ENCODE assay signal across 22 cellular contexts in genomic region chr15:41886741-41887140, GRCh38. TPM values are rescaled to one million over a fixed set of nuclear protein-coding genes. Genes with fewer than 3 reads are reported as not detected.
DNase-seq lines count a peak whose midpoint lies in the region; ATAC-seq and TF ChIP-seq lines count a peak whose summit lies in the region.
"Had no signal": no experiment of that assay in that cellular context is flagged by ENCODE, and none has a peak within 500 bp of the region (broad histone marks: within the 10 kb centered on the region; RNA-seq: fewer than 3 reads in every experiment).

No MANE protein-coding gene starts in this region.

- H3F3A ChIP-seq in neural progenitor cell (ENCODE audit: low read depth) = peaks cover 12% of the 10 kb centered on the region

- no peaks in the 10 kb centered on the region for H3K9me3 Mint-ChIP-seq in neural progenitor cell
- H3K9me3 Mint-ChIP-seq in stimulated activated effector memory CD8-positive, alpha-beta T cell treated with anti-CD3 and anti-CD28 coated beads, Interleukin-12 subunit alpha, Interleukin-12 subunit beta, amount 100 ng/mL, for 72 hours = no peaks in the 10 kb centered on the region
- H3K9me3 Mint-ChIP-seq in nephron progenitor cell = no peaks in the 10 kb centered on the region
- H3K9me3 Mint-ChIP-seq: CD4-positive, alpha-beta memory T cell; GM23338; IgD-negative memory B cell had no signal

- TF ChIP-seq CTCF in neural progenitor cell (IDR thresholded peaks at IDR 0.05) (no peak), nephron progenitor cell (IDR thresholded peaks at IDR 0.05) (no peak)

- H3K4me1 ChIP-seq in neural progenitor cell = peaks cover 35% of the 10 kb centered on the region
- H3K4me1 ChIP-seq: A549 had no signal

- no peaks in the 10 kb centered on the region for H4K20me1 ChIP-seq in neural progenitor cell (ENCODE audit: low read depth)
- H4K20me1 ChIP-seq: BLaER1 had no signal

- H3K9ac ChIP-seq in neural progenitor cell = no peak overlapping the region
- H3K9ac ChIP-seq: BLaER1 had no signal

- ATAC-seq in stimulated activated effector memory CD8-positive, alpha-beta T cell treated with anti-CD3 and anti-CD28 coated beads, Interleukin-12 subunit alpha, Interleukin-12 subunit beta, amount 100 ng/mL, for 72 hours = no peak
- ATAC-seq in GM18861 (IDR thresholded peaks at IDR 0.05; ENCODE audit: unreplicated experiment) = no peak
- ATAC-seq: A549, GM12878, GM23338, HepG2 had no signal

- no peak overlapping the region for H3K27ac ChIP-seq in neural progenitor cell
- H3K27ac ChIP-seq: 22Rv1, A549, BLaER1 had no signal

- H3K36me3 ChIP-seq in neural progenitor cell = no peaks in the 10 kb centered on the region
- H3K36me3 ChIP-seq: BLaER1 had no signal

- H3K36me3 Mint-ChIP-seq in neural progenitor cell (peaks cover 2% of the 10 kb centered on the region), nephron progenitor cell (ENCODE audit: low read depth) (no peaks in the 10 kb centered on the region)
- H3K36me3 Mint-ChIP-seq in stimulated activated effector memory CD8-positive, alpha-beta T cell treated with anti-CD3 and anti-CD28 coated beads, Interleukin-12 subunit alpha, Interleukin-12 subunit beta, amount 100 ng/mL, for 72 hours = no peaks in the 10 kb centered on the region
- H3K36me3 Mint-ChIP-seq: CD4-positive, alpha-beta memory T cell; IgD-negative memory B cell had no signal

- H3K27ac Mint-ChIP-seq in neural progenitor cell (no peak overlapping the region), nephron progenitor cell (no peak overlapping the region)
- H3K27ac Mint-ChIP-seq in stimulated activated effector memory CD8-positive, alpha-beta T cell treated with anti-CD3 and anti-CD28 coated beads, Interleukin-12 subunit alpha, Interleukin-12 subunit beta, amount 100 ng/mL, for 72 hours = peak overlapping the region; percentile 95
- H3K27ac Mint-ChIP-seq: GM23338 had no signal

- peaks cover 30% of the 10 kb centered on the region for H3K27me3 ChIP-seq in neural progenitor cell

- H3K79me2 ChIP-seq in neural progenitor cell (ENCODE audit: low read depth) = no peaks in the 10 kb centered on the region

- peak overlapping the region; percentile 55 for H3K4me2 ChIP-seq in neural progenitor cell
- H3K4me2 ChIP-seq: A549, BLaER1, GM23338 had no signal

- DNase-seq in NCI-H524 (lab: John Stamatoyannopoulos, UW) = peak; percentile 36 to 55
- no peak for DNase-seq in NCI-H524 treated with DMSO at 0.1 percent for 48 hours (lab: John Stamatoyannopoulos, UW)
- DNase-seq in NCI-H82 treated with DMSO at 0.1 percent for 48 hours (lab: John Stamatoyannopoulos, UW; ENCODE audit: unreplicated experiment) = peak; percentile 79
- DNase-seq in neural progenitor cell (ENCODE audit: low spot score) = peak; percentile 71
- DNase-seq in stimulated activated effector memory CD8-positive, alpha-beta T cell treated with anti-CD3 and anti-CD28 coated beads, Interleukin-12 subunit alpha, Interleukin-12 subunit beta, amount 100 ng/mL, for 72 hours (ENCODE audit: low spot score in 2 of 2) = no peak
- no peak for DNase-seq in nephron progenitor cell
- DNase-seq in activated T-cell treated with anti-CD3 and anti-CD28 coated beads, Interleukin-2, amount 50 U/mL, for 1 hour = no peak
- DNase-seq: CD4-positive, alpha-beta memory T cell; DMS 273 treated with DMSO at 0.1 percent for 48 hours; DMS53; DND-41; EL; H7 had no signal

- no peak overlapping the region for H3K4me3 ChIP-seq in neural progenitor cell
- H3K4me3 ChIP-seq: A549, BLaER1, GM12878, GM23338 had no signal

- H2AFZ ChIP-seq in neural progenitor cell (replicated peaks) = no peak overlapping the region
- H2AFZ ChIP-seq: GM23338 had no signal

- H3K9me3 ChIP-seq in neural progenitor cell (ENCODE audit: low read depth) = no peaks in the 10 kb centered on the region
- H3K9me3 ChIP-seq: A549, BLaER1 had no signal

- H3K4me3 Mint-ChIP-seq in neural progenitor cell (no peak overlapping the region), nephron progenitor cell (no peak overlapping the region)
- H3K4me3 Mint-ChIP-seq in stimulated activated effector memory CD8-positive, alpha-beta T cell treated with anti-CD3 and anti-CD28 coated beads, Interleukin-12 subunit alpha, Interleukin-12 subunit beta, amount 100 ng/mL, for 72 hours = no peak overlapping the region
- H3K4me3 Mint-ChIP-seq: CD14-positive monocyte, GM23338 had no signal

- H3K4me1 Mint-ChIP-seq in neural progenitor cell = peaks cover 23% of the 10 kb centered on the region
- H3K4me1 Mint-ChIP-seq in stimulated activated effector memory CD8-positive, alpha-beta T cell treated with anti-CD3 and anti-CD28 coated beads, Interleukin-12 subunit alpha, Interleukin-12 subunit beta, amount 100 ng/mL, for 72 hours = peaks cover 48% of the 10 kb centered on the region
- H3K4me1 Mint-ChIP-seq in nephron progenitor cell = peaks cover 16% of the 10 kb centered on the region

- H3K27me3 Mint-ChIP-seq in neural progenitor cell (ENCODE audit: insufficient read depth, low read depth) (peaks cover 8% of the 10 kb centered on the region), nephron progenitor cell (ENCODE audit: low read depth, poor library complexity) (peaks cover 39% of the 10 kb centered on the region)
- H3K27me3 Mint-ChIP-seq: CD4-positive, alpha-beta memory T cell had no signal

RNA-seq across cellular contexts. Expression of gene SPTBN5, which starts 7.1 kb away (rescaled TPM):
- total RNA-seq in neural progenitor cell (ENCODE audit: low replicate concordance) = 0.15 TPM in 1 of 2 replicates, not detected in the other

RNA-seq across cellular contexts. Expression of gene PLA2G4B, which starts 48.1 kb away (rescaled TPM):
- 2.0 and 10.1 TPM in 2 replicates for total RNA-seq in neural progenitor cell (ENCODE audit: low replicate concordance)

RNA-seq across cellular contexts. Expression of gene JMJD7, which starts 58.8 kb away (rescaled TPM):
- total RNA-seq in neural progenitor cell (ENCODE audit: low replicate concordance) = 13.4 and 18.3 TPM in 2 replicates

Comparison
In these comparisons a context has a peak if more than half of its experiments do, and no peak if none do; other contexts are left out.
1. DNase-seq: peak in NCI-H524 (2 of 2), NCI-H82 treated with DMSO at 0.1 percent for 48 hours (single experiment) and neural progenitor cell (single experiment); none in NCI-H524 treated with DMSO at 0.1 percent for 48 hours (single experiment), stimulated activated effector memory CD8-positive, alpha-beta T cell treated with anti-CD3 and anti-CD28 coated beads, Interleukin-12 subunit alpha, Interleukin-12 subunit beta, amount 100 ng/mL, for 72 hours (0 of 2), nephron progenitor cell (single experiment) and activated T-cell treated with anti-CD3 and anti-CD28 coated beads, Interleukin-2, amount 50 U/mL, for 1 hour (single experiment).